ENCODE assay signal across 23 cellular contexts in genomic region chr5:54301852-54302251, GRCh38.
"Had no signal": no experiment of that assay in that cellular context is flagged by ENCODE, and none has a peak within 500 bp of the region (broad histone marks: within the 10 kb centered on the region; RNA-seq: fewer than 3 reads in every experiment).

No MANE protein-coding gene starts in this region.

- H3K4me2 ChIP-seq: KMS-11 had no signal

- H3K27ac Mint-ChIP-seq: activated CD4-positive, alpha-beta memory T cell treated with anti-CD3 and anti-CD28 coated beads for 36 hours; activated CD4-positive, alpha-beta T cell treated with anti-CD3 and anti-CD28 coated beads, Interleukin-2, amount 10 ng/mL, durations not matched to agents 7 days and 5 days; activated naive CD4-positive, alpha-beta T cell treated with anti-CD3 and anti-CD28 coated beads for 36 hours; activated naive CD8-positive, alpha-beta T cell; T-cell had no signal

- H3K27me3 Mint-ChIP-seq: activated CD4-positive, alpha-beta memory T cell treated with anti-CD3 and anti-CD28 coated beads for 36 hours; activated CD4-positive, alpha-beta T cell treated with anti-CD3 and anti-CD28 coated beads, Interleukin-2, amount 10 ng/mL, durations not matched to agents 7 days and 5 days; activated naive CD8-positive, alpha-beta T cell; T-cell had no signal

- H3K4me3 Mint-ChIP-seq: activated CD4-positive, alpha-beta memory T cell treated with anti-CD3 and anti-CD28 coated beads for 36 hours; activated CD4-positive, alpha-beta T cell treated with anti-CD3 and anti-CD28 coated beads, Interleukin-2, amount 10 ng/mL, durations not matched to agents 7 days and 5 days; activated naive CD4-positive, alpha-beta T cell treated with anti-CD3 and anti-CD28 coated beads for 36 hours; activated naive CD8-positive, alpha-beta T cell; activated T-cell treated with anti-CD3 and anti-CD28 coated beads, Interleukin-2, amount 50 U/mL, for 4 hours; T-cell had no signal

- H3K36me3 ChIP-seq: brain microvascular endothelial cell, MG63 had no signal

- H3K27me3 ChIP-seq: brain microvascular endothelial cell, MG63 had no signal

- H3K36me3 Mint-ChIP-seq: activated CD4-positive, alpha-beta memory T cell treated with anti-CD3 and anti-CD28 coated beads for 36 hours; T-cell had no signal

- H3K9me3 ChIP-seq: MG63 had no signal

- H3K27ac ChIP-seq: brain microvascular endothelial cell, KMS-11, SK-N-MC had no signal

- DNase-seq: activated CD4-positive, alpha-beta memory T cell treated with anti-CD3 and anti-CD28 coated beads for 36 hours; activated CD4-positive, alpha-beta T cell treated with anti-CD3 and anti-CD28 coated beads, Interleukin-2, amount 10 ng/mL, durations not matched to agents 7 days and 5 days; activated CD4-positive, CD25-positive, alpha-beta regulatory T cell; activated CD8-positive, alpha-beta memory T cell treated with anti-CD3 and anti-CD28 coated beads for 24 hours; activated gamma-delta T cell; activated naive CD4-positive, alpha-beta T cell treated with anti-CD3 and anti-CD28 coated beads for 36 hours; activated T-cell treated with anti-CD3 and anti-CD28 coated beads, Interleukin-2, amount 50 U/mL, for 4 hours; amygdala; caudate nucleus; MG63; NCI-H146; NCI-H1930; NCI-H2171; NCI-H2227 treated with DMSO at 0.1 percent for 48 hours; NCI-H526; NCI-H82; T-cell; T-helper 2 cell; T1000 had no signal

- H3K4me3 ChIP-seq: MG63, SK-N-MC had no signal

- H3K9me3 Mint-ChIP-seq: activated CD4-positive, alpha-beta memory T cell treated with anti-CD3 and anti-CD28 coated beads for 36 hours; activated CD4-positive, alpha-beta T cell treated with anti-CD3 and anti-CD28 coated beads, Interleukin-2, amount 10 ng/mL, durations not matched to agents 7 days and 5 days; activated naive CD4-positive, alpha-beta T cell treated with anti-CD3 and anti-CD28 coated beads for 36 hours; activated T-cell treated with anti-CD3 and anti-CD28 coated beads, Interleukin-2, amount 50 U/mL, for 4 hours; T-cell had no signal

- ATAC-seq: activated T-cell treated with anti-CD3 and anti-CD28 coated beads, Interleukin-2, amount 50 U/mL, for 4 hours; T-cell had no signal

- H3K9ac ChIP-seq: KMS-11 had no signal
